ENCODE assay signal across 13 cellular contexts in genomic region chr2:133568598-133568997, GRCh38. TPM values are rescaled to one million over a fixed set of nuclear protein-coding genes. Genes with fewer than 3 reads are reported as not detected.
DNase-seq lines count a peak whose midpoint lies in the region; ATAC-seq and TF ChIP-seq lines count a peak whose summit lies in the region.
"Had no signal": no experiment of that assay in that cellular context is flagged by ENCODE, and none has a peak within 500 bp of the region (broad histone marks: within the 10 kb centered on the region; RNA-seq: fewer than 3 reads in every experiment).

No MANE protein-coding gene starts in this region.

- H3K9ac ChIP-seq in BLaER1 treated with 17β-estradiol and CSF1 and Interleukin-3, amounts not matched to agents 10 nM and 100 nM: peak overlapping the region in 3 of 11 experiments; percentile 15 to 35 (median 29); a peak in 3 of 22 replicates

- no peak for TF ChIP-seq CTCF in WI38 (IDR thresholded peaks at IDR 0.05; ENCODE audit: low read depth, low read length)
- no peak for TF ChIP-seq CTCF in hepatocyte (IDR thresholded peaks at IDR 0.05; ENCODE audit: poor library complexity)
- no peak for TF ChIP-seq CTCF in psoas muscle (IDR thresholded peaks at IDR 0.05)

- peak overlapping the region; percentile 62 to 86 (median 68) for H3K4me2 ChIP-seq in BLaER1 treated with 17β-estradiol and CSF1 and Interleukin-3, amounts not matched to agents 10 nM and 100 nM
- H3K4me2 ChIP-seq in hepatocyte: peak overlapping the region; percentile 68

- WGBS in hepatocyte (ENCODE audit: low lambda C conversion rate, missing lambda C conversion rate): 60% methylated on average over 5 of the region's 5 CpGs
- 25 to 43% (median 36%) methylated on average over 5 of the region's 5 CpGs for whole genome bisulfite sequencing in psoas muscle, 3 donors

- peak overlapping the region in 8 of 10 experiments; percentile 5 to 57 (median 36); a peak in 9 of 20 replicates for H3K4me3 ChIP-seq in BLaER1 treated with 17β-estradiol and CSF1 and Interleukin-3, amounts not matched to agents 10 nM and 100 nM
- H3K4me3 ChIP-seq in WI38 (ENCODE audit: low read depth, low read length) (peak overlapping the region; percentile 66), hepatocyte (no peak overlapping the region), psoas muscle (peak overlapping the region; percentile 43)

- H4K20me1 ChIP-seq in BLaER1 treated with 17β-estradiol and CSF1 and Interleukin-3, amounts not matched to agents 10 nM and 100 nM: no peaks in the 10 kb centered on the region
- no peaks in the 10 kb centered on the region for H4K20me1 ChIP-seq in hepatocyte (ENCODE audit: insufficient read depth, poor library complexity, severe bottlenecking)

- no peaks in the 10 kb centered on the region for H3K79me2 ChIP-seq in hepatocyte

- ATAC-seq in psoas muscle: peak in 1 of 4 donors; percentile 14
- ATAC-seq in GM18519 (IDR thresholded peaks at IDR 0.05; ENCODE audit: low FRiP score, unreplicated experiment): no peak
- no peak for ATAC-seq in HG02938 (IDR thresholded peaks at IDR 0.05; ENCODE audit: unreplicated experiment)

- peaks cover 0 to 18% (median 6%) of the 10 kb centered on the region in 11 experiments; a peak in 13 of 22 replicates for H3K9me3 ChIP-seq in BLaER1 treated with 17β-estradiol and CSF1 and Interleukin-3, amounts not matched to agents 10 nM and 100 nM (replicated peaks in 1 of 11)
- H3K9me3 ChIP-seq in hepatocyte (ENCODE audit: low read depth) (no peaks in the 10 kb centered on the region), psoas muscle (no peaks in the 10 kb centered on the region)
- H3K9me3 ChIP-seq: spleen had no signal

- H3K9me2 ChIP-seq in hepatocyte (replicated peaks; ENCODE audit: insufficient read depth): no peaks in the 10 kb centered on the region

- peaks cover 53 to 69% (median 64%) of the 10 kb centered on the region in 11 experiments for H3K27me3 ChIP-seq in BLaER1 treated with 17β-estradiol and CSF1 and Interleukin-3, amounts not matched to agents 10 nM and 100 nM
- H3K27me3 ChIP-seq in hepatocyte: no peaks in the 10 kb centered on the region
- peaks cover 0 to 3% (median 0%) of the 10 kb centered on the region in 3 donors for H3K27me3 ChIP-seq in psoas muscle (ENCODE audit: insufficient read depth in 3 of 3, low read length in 2 of 3)

- no peak overlapping the region for H3K27ac ChIP-seq in BLaER1 treated with 17β-estradiol and CSF1 and Interleukin-3, amounts not matched to agents 10 nM and 100 nM
- H3K27ac ChIP-seq in hepatocyte (peak overlapping the region; percentile 47), psoas muscle (no peak overlapping the region)
- H3K27ac ChIP-seq: spleen had no signal

- DNase-seq in hepatocyte (ENCODE audit: low spot score) (no peak), psoas muscle (no peak), NCI-H1417 (lab: John Stamatoyannopoulos, UW) (no peak), cerebellum (ENCODE audit: low spot score) (no peak)
- DNase-seq: activated CD4-positive, alpha-beta T cell treated with anti-CD3 and anti-CD28 coated beads, Interleukin-2, amount 50 U/mL, for 4 hours; NCI-H1930; spleen; T-helper 1 cell had no signal

- H3K4me1 ChIP-seq in BLaER1 treated with 17β-estradiol and CSF1 and Interleukin-3, amounts not matched to agents 10 nM and 100 nM: peaks cover 22 to 85% (median 64%) of the 10 kb centered on the region in 10 experiments
- H3K4me1 ChIP-seq in hepatocyte (ENCODE audit: insufficient read depth): peaks cover 15% of the 10 kb centered on the region
- H3K4me1 ChIP-seq in psoas muscle: peaks cover 3% of the 10 kb centered on the region
- H3K4me1 ChIP-seq: spleen had no signal

- no peaks in the 10 kb centered on the region for H3K36me3 ChIP-seq in BLaER1 treated with 17β-estradiol and CSF1 and Interleukin-3, amounts not matched to agents 10 nM and 100 nM
- H3K36me3 ChIP-seq in hepatocyte (replicated peaks; ENCODE audit: insufficient read depth, low read depth): no peaks in the 10 kb centered on the region
- H3K36me3 ChIP-seq in psoas muscle (ENCODE audit: insufficient read depth in 1 of 2, low read depth in 1 of 2): no peaks in the 10 kb centered on the region
- H3K36me3 ChIP-seq: spleen had no signal

- intact Hi-C loops in psoas muscle (cut with DNase I): loop anchor here in 1 of 2 donors (5.0 to 10.0 kb wide), 2 partner anchors 924 to 1021 kb away; no protein-coding TSS in a partner anchor

- H2AFZ ChIP-seq in hepatocyte: peak overlapping the region; percentile 6

RNA-seq across cellular contexts. Expression of gene NCKAP5, which starts 0.3 kb away (rescaled TPM):
- 4.7 and 5.5 TPM in 2 replicates for total RNA-seq in hepatocyte
- polyA plus RNA-seq in hepatocyte: 1.8 and 2.2 TPM in 2 replicates
- 1 to 10 TPM in 1 of 4 donors, under 1 TPM in 3; 0.15 to 1.2 (median 0.55) TPM for total RNA-seq in psoas muscle
- polyA plus RNA-seq in psoas muscle: under 1 TPM; 0.03 to 0.22 (median 0.05) TPM
- 25.3 TPM for total RNA-seq in cerebellum
- polyA plus RNA-seq: IgD-negative memory B cell had no signal
